ENCODE assay signal across 9 cellular contexts in the genomic region with DNA sequence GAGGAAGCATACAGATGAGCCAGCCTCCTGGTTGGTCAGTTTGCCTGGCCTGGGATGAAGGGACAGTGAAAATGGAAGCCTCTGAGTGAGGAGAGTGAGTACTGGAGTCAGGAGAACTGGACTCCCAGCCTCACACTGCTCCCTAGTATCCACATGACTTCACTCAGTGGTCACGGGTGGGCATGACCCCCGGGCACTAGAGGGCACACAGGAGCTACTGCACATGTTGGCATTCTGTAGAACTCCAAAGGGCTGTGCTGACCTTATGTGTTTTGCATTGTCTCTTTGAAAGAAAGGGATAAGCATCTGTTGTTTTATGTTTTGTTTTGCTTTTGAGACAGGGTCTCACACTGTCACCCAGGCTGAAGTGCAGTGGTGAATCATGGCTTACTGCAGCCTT. TPM values are rescaled to one million over a fixed set of nuclear protein-coding genes. Genes with fewer than 3 reads are reported as not detected.
DNase-seq lines count a peak whose midpoint lies in the region; ATAC-seq and TF ChIP-seq lines count a peak whose summit lies in the region.
"Had no signal": no experiment of that assay in that cellular context is flagged by ENCODE, and none has a peak within 500 bp of the region (broad histone marks: within the 10 kb centered on the region; RNA-seq: fewer than 3 reads in every experiment).

No MANE protein-coding gene starts in this region.

- H3K36me3 Mint-ChIP-seq in CD8-positive, alpha-beta T cell, result no peaks in the 10 kb centered on the region

- no peak overlapping the region for H3K4me3 Mint-ChIP-seq in CD8-positive, alpha-beta T cell

- H3K27me3 ChIP-seq in CD8-positive, alpha-beta T cell (ENCODE audit: insufficient read depth, low read length), result no peaks in the 10 kb centered on the region
- H3K27me3 ChIP-seq in MG63 (no peaks in the 10 kb centered on the region), hepatocyte (no peaks in the 10 kb centered on the region)
- H3K27me3 ChIP-seq: SJCRH30 had no signal

- H3K27ac ChIP-seq in CD8-positive, alpha-beta T cell (ENCODE audit: low read depth, low read length), result no peak overlapping the region
- no peak overlapping the region for H3K27ac ChIP-seq in hepatocyte
- H3K27ac ChIP-seq: SJCRH30 had no signal

- H3K9me3 Mint-ChIP-seq in CD8-positive, alpha-beta T cell, result no peaks in the 10 kb centered on the region

- H3K36me3 ChIP-seq in CD8-positive, alpha-beta T cell (ENCODE audit: insufficient read depth, low read length), result no peaks in the 10 kb centered on the region
- H3K36me3 ChIP-seq in MG63, result peaks cover 58% of the 10 kb centered on the region
- H3K36me3 ChIP-seq in hepatocyte (replicated peaks; ENCODE audit: insufficient read depth, low read depth), result no peaks in the 10 kb centered on the region

- peaks cover 3% of the 10 kb centered on the region for H3K4me1 Mint-ChIP-seq in CD8-positive, alpha-beta T cell (ENCODE audit: low read depth)

- H3K4me3 ChIP-seq in CD8-positive, alpha-beta T cell (ENCODE audit: low read depth, low read length), result no peak overlapping the region
- no peak overlapping the region for H3K4me3 ChIP-seq in MG63
- no peak overlapping the region for H3K4me3 ChIP-seq in hepatocyte
- H3K4me3 ChIP-seq: SJCRH30 had no signal

- no peaks in the 10 kb centered on the region for H3K27me3 Mint-ChIP-seq in CD8-positive, alpha-beta T cell (ENCODE audit: low read depth)

- no peak overlapping the region for H3K4me2 ChIP-seq in hepatocyte

- intact Hi-C loops in CD8-positive, alpha-beta T cell (cut with DNase I, micrococcal nuclease), result loop anchor here (1.0 kb wide), 2 partner anchors 149 to 195 kb away; no protein-coding TSS in a partner anchor

- DNase-seq in CD8-positive, alpha-beta T cell, result peak; percentile 25 to 74 (median 58)
- DNase-seq in MG63 (peak; percentile 30), kidney tubule cell (ENCODE audit: low spot score) (peak; percentile 23), MV-4-11 (lab: John Stamatoyannopoulos, UW) (no peak), hepatocyte (ENCODE audit: low spot score) (no peak)
- peak; percentile 22 for DNase-seq in activated T-helper 9 cell treated with anti-CD3 and anti-CD28 coated beads, Interleukin-2, amount 50 U/mL, for 16 hours (ENCODE audit: low read depth)

- no peaks in the 10 kb centered on the region for H4K20me1 ChIP-seq in hepatocyte (ENCODE audit: insufficient read depth, poor library complexity, severe bottlenecking)

- CTCF ChIA-PET in CD8-positive, alpha-beta T cell (lab: Charles Lee), result interaction anchor here (1.0 to 2.0 kb wide), 6 partner anchors 150 to 440 kb away, joined by 3 to 9 read pairs (median 4); no protein-coding TSS in a partner anchor

- no peaks in the 10 kb centered on the region for H3K4me1 ChIP-seq in CD8-positive, alpha-beta T cell (ENCODE audit: insufficient read depth, low read length)
- H3K4me1 ChIP-seq in hepatocyte (ENCODE audit: insufficient read depth), result no peaks in the 10 kb centered on the region
- H3K4me1 ChIP-seq: SJCRH30 had no signal

- no peak overlapping the region for H3K27ac Mint-ChIP-seq in CD8-positive, alpha-beta T cell

- no peaks in the 10 kb centered on the region for H3K9me2 ChIP-seq in hepatocyte (replicated peaks; ENCODE audit: insufficient read depth)

- POLR2A ChIA-PET in CD8-positive, alpha-beta T cell (lab: Charles Lee), result no interaction called here

- no peaks in the 10 kb centered on the region for H3K79me2 ChIP-seq in hepatocyte

- no peaks in the 10 kb centered on the region for H3K9me3 ChIP-seq in CD8-positive, alpha-beta T cell (ENCODE audit: low read length)
- H3K9me3 ChIP-seq in MG63, result no peaks in the 10 kb centered on the region
- no peaks in the 10 kb centered on the region for H3K9me3 ChIP-seq in hepatocyte (ENCODE audit: low read depth)
- H3K9me3 ChIP-seq: SJCRH30 had no signal

- no peak overlapping the region for H2AFZ ChIP-seq in hepatocyte

- WGBS in hepatocyte (ENCODE audit: low lambda C conversion rate, missing lambda C conversion rate), result 89% methylated on average over 2 of the region's 2 CpGs

- no peak for TF ChIP-seq CTCF in CD8-positive, alpha-beta T cell (IDR thresholded peaks at IDR 0.05)
- TF ChIP-seq CTCF in hepatocyte (IDR thresholded peaks at IDR 0.05; ENCODE audit: poor library complexity), result no peak

- peak; percentile 90 for ATAC-seq in CD8-positive, alpha-beta T cell
- no peak for ATAC-seq in HG02588 (IDR thresholded peaks at IDR 0.05; ENCODE audit: unreplicated experiment)
- no peak for ATAC-seq in HG02884 (IDR thresholded peaks at IDR 0.05; ENCODE audit: unreplicated experiment)

RNA-seq across cellular contexts. Expression of a gene that starts 23.7 kb away (rescaled TPM):
- 1 to 10 TPM; 2.0 to 2.5 TPM for total RNA-seq in CD8-positive, alpha-beta T cell
- total RNA-seq in MG63 (2014; rRNA removed; shearing (Covaris generic); ENCODE audit: low replicate concordance), result 31.5 and 34.2 TPM in 2 replicates
- total RNA-seq in hepatocyte, result 5.0 and 6.6 TPM in 2 replicates
- polyA plus RNA-seq in hepatocyte, result 3.5 and 7.0 TPM in 2 replicates

RNA-seq across cellular contexts. Expression of a gene that starts 34.2 kb away (rescaled TPM):
- total RNA-seq in CD8-positive, alpha-beta T cell, result 1 to 10 TPM; 5.6 to 6.6 TPM
- total RNA-seq in MG63 (2014; rRNA removed; shearing (Covaris generic); ENCODE audit: low replicate concordance), result 4.7 TPM in 2 replicates
- total RNA-seq in hepatocyte, result 2.0 TPM in 2 replicates
- polyA plus RNA-seq in hepatocyte, result 0.83 and 1.9 TPM in 2 replicates

RNA-seq across cellular contexts. Expression of a gene that starts 54.0 kb away (rescaled TPM):
- 100 to 1,000 TPM; 318 to 348 TPM for total RNA-seq in CD8-positive, alpha-beta T cell
- total RNA-seq in MG63 (2014; rRNA removed; shearing (Covaris generic); ENCODE audit: low replicate concordance), result 56.6 and 56.9 TPM in 2 replicates
- total RNA-seq in hepatocyte, result 56.3 and 60.9 TPM in 2 replicates
- 59.8 and 64.1 TPM in 2 replicates for polyA plus RNA-seq in hepatocyte

Comparison
In these comparisons a context has a peak if more than half of its experiments do, and no peak if none do; other contexts are left out.
1. DNase-seq: peak in CD8-positive, alpha-beta T cell (7 of 7), MG63 (single experiment), activated T-helper 9 cell treated with anti-CD3 and anti-CD28 coated beads, Interleukin-2, amount 50 U/mL, for 16 hours (single experiment) and kidney tubule cell (single experiment); none in MV-4-11 (single experiment) and hepatocyte (single experiment).